In the genomic region with DNA sequence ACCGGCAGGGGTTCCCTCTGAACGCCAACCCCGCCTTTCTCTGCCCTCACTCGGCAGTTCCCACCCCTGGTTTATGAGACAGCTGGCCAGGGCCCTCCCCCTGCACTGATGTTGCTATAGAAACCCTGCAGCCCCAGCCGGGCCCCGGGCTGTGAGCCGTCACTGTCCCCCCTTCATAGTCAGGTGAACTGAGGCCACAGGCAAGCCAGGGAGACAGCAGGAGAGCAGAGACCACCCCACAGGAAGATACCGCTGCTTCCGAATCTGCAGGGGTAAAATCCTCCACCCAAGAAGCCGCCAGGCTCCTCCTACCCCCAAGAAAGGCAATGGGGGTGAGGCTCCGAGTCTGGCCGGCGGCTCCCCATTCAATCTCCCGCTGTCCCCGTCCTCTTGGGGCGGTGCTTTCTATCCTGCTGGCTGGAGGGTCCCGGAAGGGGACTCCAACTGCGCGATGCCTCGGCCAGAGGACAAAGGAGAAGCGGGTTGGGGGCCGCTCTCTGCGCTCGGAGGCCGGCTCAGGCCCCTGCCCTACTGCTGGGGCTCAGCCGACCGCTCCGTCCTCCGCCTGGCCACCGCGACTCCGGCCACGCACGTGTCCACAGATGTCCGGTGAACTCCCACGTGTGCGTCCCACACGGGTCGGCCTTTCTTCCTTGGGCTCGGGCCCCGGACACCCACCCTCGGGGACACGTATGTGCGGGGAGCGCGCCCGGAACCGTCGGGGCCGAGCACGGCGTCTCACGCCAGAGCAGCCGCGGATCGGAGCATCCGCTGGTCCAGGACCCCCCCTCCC, we compare ENCODE assay signal across 8 cellular contexts. TPM values are rescaled to one million over a fixed set of nuclear protein-coding genes. Genes with fewer than 3 reads are reported as not detected.
A peak's percentile ranks its signal among the peaks of the same experiment; 100 is the strongest.
DNase-seq lines count a peak whose midpoint lies in the region; ATAC-seq, FAIRE-seq and TF ChIP-seq lines count a peak whose summit lies in the region.

No MANE protein-coding gene starts in this region.

- peak overlapping the region; percentile 69 for H3K4me3 ChIP-seq in NB4 (ENCODE audit: low read depth, low read length)
- H3K4me3 ChIP-seq in pancreas = peak overlapping the region; percentile 60 to 85 (median 70)
- H3K4me3 ChIP-seq in upper lobe of left lung = peak overlapping the region; percentile 78 to 84 (median 80)

- H3K27me3 Mint-ChIP-seq in HFFc6 (ENCODE audit: insufficient read depth) = peaks cover 4% of the 10 kb centered on the region; the same call in 1 of the 2 replicates

- peak overlapping the region; percentile 89 for H3K27ac Mint-ChIP-seq in HFFc6
- H3K27ac Mint-ChIP-seq in activated naive CD4-positive, alpha-beta T cell treated with anti-CD3 and anti-CD28 coated beads, Interleukin-2, amount 50 U/mL, for 72 hours = peak overlapping the region; percentile 81 to 87

- DNase-seq in HFFc6 (peak; percentile 79), NB4 (ENCODE audit: low read depth) (peak; percentile 87), SKM-1 (lab: John Stamatoyannopoulos, UW; ENCODE audit: unreplicated experiment) (peak; percentile 55), head of caudate nucleus (peak; percentile 58 to 87 (median 78)), pancreas (peak; percentile 63 to 90 (median 75)), upper lobe of left lung (peak; percentile 79 to 95)
- DNase-seq in activated naive CD4-positive, alpha-beta T cell treated with anti-CD3 and anti-CD28 coated beads, Interleukin-2, amount 50 U/mL, for 72 hours (ENCODE audit: low spot score in 2 of 2) = peak; percentile 79 to 83

- TF ChIP-seq POLR2A in NB4 (IDR thresholded peaks at IDR 0.05; ENCODE audit: extremely low read depth, insufficient read length) = peak; percentile 15
- TF ChIP-seq POLR2A in upper lobe of left lung (IDR thresholded peaks at IDR 0.05) = no peak

- H3K9me3 Mint-ChIP-seq in HFFc6 = no peaks in the 10 kb centered on the region
- no peaks in the 10 kb centered on the region for H3K9me3 Mint-ChIP-seq in activated naive CD4-positive, alpha-beta T cell treated with anti-CD3 and anti-CD28 coated beads, Interleukin-2, amount 50 U/mL, for 72 hours

- H3K27me3 ChIP-seq in pancreas (no peaks in the 10 kb centered on the region), upper lobe of left lung (no peaks in the 10 kb centered on the region)

- H3K36me3 Mint-ChIP-seq in HFFc6 (ENCODE audit: low read depth) = no peaks in the 10 kb centered on the region
- no peaks in the 10 kb centered on the region for H3K36me3 Mint-ChIP-seq in activated naive CD4-positive, alpha-beta T cell treated with anti-CD3 and anti-CD28 coated beads, Interleukin-2, amount 50 U/mL, for 72 hours

- peak; percentile 17 for FAIRE-seq in G401.6 (lab: Jason Lieb, UNC)
- FAIRE-seq in pancreas (lab: Jason Lieb, UNC) = no peak

- H3K9me3 ChIP-seq in pancreas (no peaks in the 10 kb centered on the region), upper lobe of left lung (no peaks in the 10 kb centered on the region)

- no peak for TF ChIP-seq EP300 in upper lobe of left lung (IDR thresholded peaks at IDR 0.05)

- 0% methylated on average over 55 to 57 of the region's 57 CpGs for WGBS in pancreas, 2 donors
- WGBS in upper lobe of left lung, 2 donors = 0 to 1% methylated on average over 17 to 31 of the region's 57 CpGs

- peaks cover 12% of the 10 kb centered on the region for H3K4me1 Mint-ChIP-seq in HFFc6 (ENCODE audit: low read depth)

- peak; percentile 52 to 58 for ATAC-seq in activated naive CD4-positive, alpha-beta T cell treated with anti-CD3 and anti-CD28 coated beads, Interleukin-2, amount 50 U/mL, for 72 hours
- ATAC-seq in pancreas (peak; percentile 2 to 60 (median 23)), upper lobe of left lung (ENCODE audit: low FRiP score in 2 of 2) (peak; percentile 41 to 72)

- TF ChIP-seq CTCF in HFFc6 (IDR thresholded peaks at IDR 0.05) (no peak), NB4 (IDR thresholded peaks at IDR 0.05; ENCODE audit: low read depth, low read length) (no peak), pancreas (IDR thresholded peaks at IDR 0.05) (no peak), upper lobe of left lung (IDR thresholded peaks at IDR 0.05) (no peak)

- peak overlapping the region; percentile 86 to 90 (median 88) for H3K27ac ChIP-seq in pancreas
- peak overlapping the region; percentile 80 to 91 (median 88) for H3K27ac ChIP-seq in upper lobe of left lung

- intact Hi-C loops in head of caudate nucleus (cut with DNase I) (loop anchor here (5.0 kb wide), 1 partner anchor 70 kb away; no protein-coding TSS in a partner anchor), pancreas (cut with DNase I) (no loop called here)

- H3K4me1 ChIP-seq in pancreas (peaks cover 8 to 17% (median 8%) of the 10 kb centered on the region in 3 donors), upper lobe of left lung (peaks cover 26 to 46% (median 29%) of the 10 kb centered on the region in 4 donors)

- H3K36me3 ChIP-seq in pancreas (peaks cover 0 to 5% (median 0%) of the 10 kb centered on the region in 3 donors), upper lobe of left lung (peaks cover 0 to 35% (median 19%) of the 10 kb centered on the region in 4 donors)

- H3K4me3 Mint-ChIP-seq in HFFc6 = peak overlapping the region; percentile 91

RNA-seq across cellular contexts. Expression of a gene that starts 0.6 kb away (rescaled TPM):
- total RNA-seq in HFFc6 (2021; fragmentation: NEBNext Ultra II Directional; extraction: Animal tissue kit (Norgen Biotek cat#: 25700)) = 10 to 100 TPM; 39.7 to 47.3 (median 42.9) TPM
- total RNA-seq in activated naive CD4-positive, alpha-beta T cell treated with anti-CD3 and anti-CD28 coated beads, Interleukin-2, amount 50 U/mL, for 72 hours = 10 to 100 TPM; 22.6 to 34.6 TPM
- total RNA-seq in pancreas (10 to 100 TPM; 32.2 to 84.0 (median 41.8) TPM), upper lobe of left lung (10 to 100 TPM; 13.6 to 29.3 (median 22.3) TPM)
- 10 to 100 TPM; 40.4 to 45.5 TPM for polyA plus RNA-seq in pancreas

RNA-seq across cellular contexts. Expression of a gene that starts 7.5 kb away (rescaled TPM):
- 10 to 100 TPM; 11.0 to 15.9 (median 13.7) TPM for total RNA-seq in HFFc6 (2021; fragmentation: NEBNext Ultra II Directional; extraction: Animal tissue kit (Norgen Biotek cat#: 25700))
- 10 to 100 TPM; 32.8 to 59.2 TPM for total RNA-seq in activated naive CD4-positive, alpha-beta T cell treated with anti-CD3 and anti-CD28 coated beads, Interleukin-2, amount 50 U/mL, for 72 hours
- total RNA-seq in pancreas (10 to 100 TPM in 1 of 6 donors, 1 to 10 TPM in 5; 6.3 to 12.9 (median 8.7) TPM), upper lobe of left lung (10 to 100 TPM in 5 of 6 donors, 1 to 10 TPM in 1; 5.2 to 76.5 (median 15.4) TPM)
- polyA plus RNA-seq in pancreas = 10 to 100 TPM; 53.1 to 70.9 TPM

RNA-seq across cellular contexts. Expression of a gene that starts 7.6 kb away (rescaled TPM):
- 10 to 100 TPM in 5 of 6 experiments, 1 to 10 TPM in 1; 8.2 to 12.2 (median 11.0) TPM for total RNA-seq in HFFc6 (2021; fragmentation: NEBNext Ultra II Directional; extraction: Animal tissue kit (Norgen Biotek cat#: 25700))
- 1 to 10 TPM in 1 of 2 donors, not detected in 1; 1.1 TPM for total RNA-seq in activated naive CD4-positive, alpha-beta T cell treated with anti-CD3 and anti-CD28 coated beads, Interleukin-2, amount 50 U/mL, for 72 hours
- total RNA-seq in pancreas (under 1 TPM in 1 of 6 donors, not detected in 5; 0.12 TPM), upper lobe of left lung (not detected)
- under 1 TPM; 0.27 to 0.42 TPM for polyA plus RNA-seq in pancreas

RNA-seq across cellular contexts. Expression of a gene that starts 12.3 kb away (rescaled TPM):
- 1,000 to 10,000 TPM; 1,532 to 1,781 (median 1,709) TPM for total RNA-seq in HFFc6 (2021; fragmentation: NEBNext Ultra II Directional; extraction: Animal tissue kit (Norgen Biotek cat#: 25700))
- total RNA-seq in activated naive CD4-positive, alpha-beta T cell treated with anti-CD3 and anti-CD28 coated beads, Interleukin-2, amount 50 U/mL, for 72 hours = 1,000 to 10,000 TPM; 3,020 to 3,653 TPM
- total RNA-seq in pancreas (1,000 to 10,000 TPM in 5 of 6 donors, 100 to 1,000 TPM in 1; 944 to 1,591 (median 1,137) TPM), upper lobe of left lung (1,000 to 10,000 TPM in 2 of 6 donors, 100 to 1,000 TPM in 4; 451 to 1,926 (median 773) TPM)
- 1,000 to 10,000 TPM in 1 of 2 donors, 100 to 1,000 TPM in 1; 761 to 1,687 TPM for polyA plus RNA-seq in pancreas

RNA-seq across cellular contexts. Expression of a gene that starts 20.2 kb away (rescaled TPM):
- total RNA-seq in HFFc6 (2021; fragmentation: NEBNext Ultra II Directional; extraction: Animal tissue kit (Norgen Biotek cat#: 25700)) = 10 to 100 TPM; 61.0 to 72.7 (median 68.1) TPM
- total RNA-seq in activated naive CD4-positive, alpha-beta T cell treated with anti-CD3 and anti-CD28 coated beads, Interleukin-2, amount 50 U/mL, for 72 hours = 10 to 100 TPM; 33.1 to 60.5 TPM
- 10 to 100 TPM; 13.6 to 28.9 (median 18.1) TPM for total RNA-seq in pancreas
- polyA plus RNA-seq in pancreas = 10 to 100 TPM; 27.9 to 43.2 TPM
- total RNA-seq in upper lobe of left lung = 10 to 100 TPM; 14.8 to 77.7 (median 63.6) TPM

Comparison
In these comparisons a context has a peak if more than half of its experiments do, and no peak if none do; other contexts are left out.
1. Peak in every context shown above with its lines: DNase-seq, ATAC-seq, H3K4me3 ChIP-seq and H3K27ac ChIP-seq.
2. RNA of a gene that starts 7.6 kb away (total RNA-seq): 8.2 to 12.2 TPM in HFFc6; 1.1 TPM in activated naive CD4-positive, alpha-beta T cell treated with anti-CD3 and anti-CD28 coated beads, Interleukin-2, amount 50 U/mL, for 72 hours, 0.12 TPM in pancreas and not detected in upper lobe of left lung; every median in the first group is over 4 times any median in the second.